In the genomic region with DNA sequence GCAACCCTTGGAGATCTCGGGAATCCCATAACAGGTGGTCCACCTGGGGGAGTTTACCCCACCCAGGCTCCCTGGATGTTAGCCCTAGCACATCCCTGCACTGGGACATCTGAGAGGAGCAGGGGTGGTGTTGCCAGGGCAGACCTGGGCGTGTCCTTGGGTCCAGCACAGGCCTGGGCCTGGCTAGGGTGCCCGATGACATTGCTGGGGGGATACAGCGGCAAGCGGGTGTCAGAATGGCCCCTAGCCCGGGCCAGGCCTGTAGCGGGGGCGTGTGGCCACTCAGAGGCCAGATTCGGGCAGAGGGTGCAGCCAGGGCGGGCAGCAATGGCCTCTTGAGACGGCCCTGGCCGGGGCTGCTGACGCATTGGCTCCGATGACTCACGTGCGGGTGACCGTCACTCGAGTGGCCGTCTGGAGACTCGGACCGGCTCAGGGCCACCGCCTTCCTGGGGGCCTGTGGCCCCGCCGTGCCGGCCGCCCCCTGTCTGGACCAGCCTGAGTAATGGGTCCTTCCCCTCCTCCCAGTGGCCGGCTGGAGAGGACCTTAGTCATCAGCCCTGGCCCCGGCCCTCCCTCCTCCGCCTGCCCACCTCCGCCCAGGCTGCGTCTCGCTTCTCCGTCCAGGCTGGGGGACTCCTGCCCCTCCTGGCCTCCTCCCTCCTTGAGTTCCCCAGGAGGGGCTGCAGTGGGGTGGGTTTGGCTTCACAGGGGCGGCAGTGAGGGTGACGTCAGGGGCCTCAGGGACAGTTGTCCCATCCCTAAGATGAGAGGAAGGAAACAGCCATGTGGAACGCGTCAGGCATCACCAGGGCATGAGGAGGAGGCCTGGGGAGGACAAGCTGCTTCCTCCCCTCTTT, we compare ENCODE assay signal across 1 cellular context.
TF ChIP-seq lines count a peak whose summit lies in the region.

No MANE protein-coding gene starts in this region.

TF ChIP-seq in HepG2, 621 proteins besides CTCF, POLR2A, EP300 and RAD21:
- TF ChIP-seq, protein P1, sequence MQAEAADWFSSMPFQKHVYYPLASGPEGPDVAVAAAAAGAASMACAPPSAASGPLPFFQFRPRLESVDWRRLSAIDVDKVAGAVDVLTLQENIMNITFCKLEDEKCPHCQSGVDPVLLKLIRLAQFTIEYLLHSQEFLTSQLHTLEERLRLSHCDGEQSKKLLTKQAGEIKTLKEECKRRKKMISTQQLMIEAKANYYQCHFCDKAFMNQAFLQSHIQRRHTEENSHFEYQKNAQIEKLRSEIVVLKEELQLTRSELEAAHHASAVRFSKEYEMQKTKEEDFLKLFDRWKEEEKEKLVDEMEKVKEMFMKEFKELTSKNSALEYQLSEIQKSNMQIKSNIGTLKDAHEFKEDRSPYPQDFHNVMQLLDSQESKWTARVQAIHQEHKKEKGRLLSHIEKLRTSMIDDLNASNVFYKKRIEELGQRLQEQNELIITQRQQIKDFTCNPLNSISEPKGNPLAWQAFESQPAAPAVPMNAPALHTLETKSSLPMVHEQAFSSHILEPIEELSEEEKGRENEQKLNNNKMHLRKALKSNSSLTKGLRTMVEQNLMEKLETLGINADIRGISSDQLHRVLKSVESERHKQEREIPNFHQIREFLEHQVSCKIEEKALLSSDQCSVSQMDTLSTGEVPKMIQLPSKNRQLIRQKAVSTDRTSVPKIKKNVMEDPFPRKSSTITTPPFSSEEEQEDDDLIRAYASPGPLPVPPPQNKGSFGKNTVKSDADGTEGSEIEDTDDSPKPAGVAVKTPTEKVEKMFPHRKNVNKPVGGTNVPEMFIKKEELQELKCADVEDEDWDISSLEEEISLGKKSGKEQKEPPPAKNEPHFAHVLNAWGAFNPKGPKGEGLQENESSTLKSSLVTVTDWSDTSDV (CRISPR knock-in tag; IDR thresholded peaks at IDR 0.05), result no peak
- TF ChIP-seq, protein P2, sequence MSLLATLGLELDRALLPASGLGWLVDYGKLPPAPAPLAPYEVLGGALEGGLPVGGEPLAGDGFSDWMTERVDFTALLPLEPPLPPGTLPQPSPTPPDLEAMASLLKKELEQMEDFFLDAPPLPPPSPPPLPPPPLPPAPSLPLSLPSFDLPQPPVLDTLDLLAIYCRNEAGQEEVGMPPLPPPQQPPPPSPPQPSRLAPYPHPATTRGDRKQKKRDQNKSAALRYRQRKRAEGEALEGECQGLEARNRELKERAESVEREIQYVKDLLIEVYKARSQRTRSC (CRISPR knock-in tag; IDR thresholded peaks at IDR 0.05; ENCODE audit: low read depth), result no peak
- TF ChIP-seq TBP (CRISPR knock-in tag; IDR thresholded peaks at IDR 0.05) (no peak), TOE1 (CRISPR knock-in tag; IDR thresholded peaks at IDR 0.05) (no peak), ERF (CRISPR knock-in tag; IDR thresholded peaks at IDR 0.05) (no peak), ATF7-NPFF (CRISPR knock-in tag; IDR thresholded peaks at IDR 0.05; ENCODE audit: low read depth) (no peak), ZNF160 (CRISPR knock-in tag; IDR thresholded peaks at IDR 0.05) (no peak)
